29 cellular contexts compared by ENCODE assay signal in genomic region chr16:86296263-86296662, GRCh38.
"Had no signal": no experiment of that assay in that cellular context is flagged by ENCODE, and none has a peak within 500 bp of the region (broad histone marks: within the 10 kb centered on the region; RNA-seq: fewer than 3 reads in every experiment).

No MANE protein-coding gene starts in this region.

- H3K4me3 ChIP-seq: breast epithelium, esophagus squamous epithelium, left ventricle myocardium inferior, lung, right lobe of liver, skin epidermis, thoracic aorta, uterus had no signal

- H3K27ac ChIP-seq: breast epithelium, epithelial cell of prostate, esophagus squamous epithelium, left ventricle myocardium inferior, right lobe of liver, skin epidermis, thoracic aorta, uterus had no signal

- DNase-seq: activated CD4-positive, alpha-beta memory T cell treated with anti-CD3 and anti-CD28 coated beads, Interleukin-2, amount 10 ng/mL, durations not matched to agents 7 days and 5 days; activated CD4-positive, alpha-beta T cell treated with anti-CD3 and anti-CD28 coated beads, Interleukin-2, amount 10 ng/mL, durations not matched to agents 7 days and 5 days; activated CD4-positive, CD25-positive, alpha-beta regulatory T cell treated with anti-CD3 and anti-CD28 coated beads, Interleukin-2, amount 50 U/mL, for 72 hours; activated gamma-delta T cell treated with Interleukin-2 at 50 U/mL for 16 hours; activated naive CD8-positive, alpha-beta T cell treated with anti-CD3 and anti-CD28 coated beads, Interleukin-2, amount 50 U/mL, for 24 hours; activated T-cell treated with anti-CD3 and anti-CD28 coated beads, Interleukin-2, amount 50 U/mL, for 4 hours; central memory CD4-positive, alpha-beta T cell; effector CD4-positive, alpha-beta T cell; esophagus squamous epithelium; foreskin melanocyte; left ventricle myocardium inferior; midbrain; naive thymus-derived CD8-positive, alpha-beta T cell; right lobe of liver; stimulated activated CD4-positive, alpha-beta T cell treated with anti-CD3 and anti-CD28 coated beads, Interleukin-12 subunit alpha, Interleukin-12 subunit beta, amount 100 ng/mL, for 4 hours; stimulated activated CD4-positive, alpha-beta T cell treated with anti-CD3 and anti-CD28 coated beads, Interleukin-4, amount 100 ng/mL, for 1 hour; stimulated activated naive CD8-positive, alpha-beta T cell treated with anti-CD3 and anti-CD28 coated beads, Interleukin-15, Interleukin-2, amounts not matched to agents 100 U/mL and 50 U/mL, for 24 hours; T-helper 9 cell; uterus had no signal

- H3K9me3 Mint-ChIP-seq: activated CD4-positive, alpha-beta memory T cell treated with anti-CD3 and anti-CD28 coated beads, Interleukin-2, amount 10 ng/mL, durations not matched to agents 7 days and 5 days; activated CD4-positive, alpha-beta T cell treated with anti-CD3 and anti-CD28 coated beads, Interleukin-2, amount 10 ng/mL, durations not matched to agents 7 days and 5 days; activated naive CD4-positive, alpha-beta T cell treated with anti-CD3 and anti-CD28 coated beads, Interleukin-2, amount 50 U/mL, for 24 hours; activated naive CD8-positive, alpha-beta T cell treated with anti-CD3 and anti-CD28 coated beads, Interleukin-2, amount 50 U/mL, for 24 hours; activated T-cell treated with anti-CD3 and anti-CD28 coated beads, Interleukin-2, amount 50 U/mL, for 4 hours; activated T-helper 17 cell treated with anti-CD3 and anti-CD28 coated beads, Interleukin-2, amount 50 U/mL, for 72 hours; dendritic cell treated with granulocyte-macrophage colony-stimulating factor and Interleukin-4, amounts not matched to agents 40 ng/mL and 50 ng/mL, for 4 days; T-helper 1 cell treated with Interleukin-12 subunit alpha and Interleukin-12 subunit beta and Interleukin-4 antibody, amounts not matched to agents 30 μg/mL and 1 μg/mL, for 36 hours; type B pancreatic cell had no signal

- H3K27me3 ChIP-seq: uterus had no signal

- H3K4me3 Mint-ChIP-seq: activated CD4-positive, alpha-beta memory T cell treated with anti-CD3 and anti-CD28 coated beads, Interleukin-2, amount 10 ng/mL, durations not matched to agents 7 days and 5 days; activated CD4-positive, alpha-beta T cell treated with anti-CD3 and anti-CD28 coated beads, Interleukin-2, amount 10 ng/mL, durations not matched to agents 7 days and 5 days; activated naive CD4-positive, alpha-beta T cell treated with anti-CD3 and anti-CD28 coated beads, Interleukin-2, amount 50 U/mL, for 24 hours; activated naive CD8-positive, alpha-beta T cell treated with anti-CD3 and anti-CD28 coated beads, Interleukin-2, amount 50 U/mL, for 24 hours; activated T-cell treated with anti-CD3 and anti-CD28 coated beads, Interleukin-2, amount 50 U/mL, for 4 hours; activated T-helper 17 cell treated with anti-CD3 and anti-CD28 coated beads, Interleukin-2, amount 50 U/mL, for 72 hours; dendritic cell treated with granulocyte-macrophage colony-stimulating factor and Interleukin-4, amounts not matched to agents 40 ng/mL and 50 ng/mL, for 4 days; naive thymus-derived CD8-positive, alpha-beta T cell; T-helper 1 cell treated with Interleukin-12 subunit alpha and Interleukin-12 subunit beta and Interleukin-4 antibody, amounts not matched to agents 30 μg/mL and 1 μg/mL, for 36 hours; type B pancreatic cell had no signal

- H3K4me1 Mint-ChIP-seq: activated CD4-positive, alpha-beta memory T cell treated with anti-CD3 and anti-CD28 coated beads, Interleukin-2, amount 10 ng/mL, durations not matched to agents 7 days and 5 days; activated CD4-positive, alpha-beta T cell treated with anti-CD3 and anti-CD28 coated beads, Interleukin-2, amount 10 ng/mL, durations not matched to agents 7 days and 5 days; activated naive CD4-positive, alpha-beta T cell treated with anti-CD3 and anti-CD28 coated beads, Interleukin-2, amount 50 U/mL, for 24 hours; activated T-helper 17 cell treated with anti-CD3 and anti-CD28 coated beads, Interleukin-2, amount 50 U/mL, for 72 hours had no signal

- H3K4me1 ChIP-seq: breast epithelium, left ventricle myocardium inferior, right lobe of liver, uterus had no signal

- H3K36me3 Mint-ChIP-seq: activated naive CD4-positive, alpha-beta T cell treated with anti-CD3 and anti-CD28 coated beads, Interleukin-2, amount 50 U/mL, for 24 hours; type B pancreatic cell had no signal

- H3K36me3 ChIP-seq: breast epithelium, esophagus squamous epithelium, left ventricle myocardium inferior, right lobe of liver, thoracic aorta, uterus had no signal

- H3K9me3 ChIP-seq: breast epithelium, esophagus squamous epithelium, left ventricle myocardium inferior, right lobe of liver, thoracic aorta, uterus had no signal

- ATAC-seq: activated naive CD8-positive, alpha-beta T cell treated with anti-CD3 and anti-CD28 coated beads, Interleukin-2, amount 50 U/mL, for 24 hours; activated T-cell treated with anti-CD3 and anti-CD28 coated beads, Interleukin-2, amount 50 U/mL, for 4 hours; activated T-helper 17 cell treated with anti-CD3 and anti-CD28 coated beads, Interleukin-2, amount 50 U/mL, for 72 hours; naive thymus-derived CD8-positive, alpha-beta T cell; right lobe of liver; stimulated activated naive CD8-positive, alpha-beta T cell treated with anti-CD3 and anti-CD28 coated beads, Interleukin-15, Interleukin-2, amounts not matched to agents 100 U/mL and 50 U/mL, for 24 hours had no signal

- H3K27ac Mint-ChIP-seq: activated CD4-positive, alpha-beta memory T cell treated with anti-CD3 and anti-CD28 coated beads, Interleukin-2, amount 10 ng/mL, durations not matched to agents 7 days and 5 days; activated CD4-positive, alpha-beta T cell treated with anti-CD3 and anti-CD28 coated beads, Interleukin-2, amount 10 ng/mL, durations not matched to agents 7 days and 5 days; activated naive CD4-positive, alpha-beta T cell treated with anti-CD3 and anti-CD28 coated beads, Interleukin-2, amount 50 U/mL, for 24 hours; activated naive CD8-positive, alpha-beta T cell treated with anti-CD3 and anti-CD28 coated beads, Interleukin-2, amount 50 U/mL, for 24 hours; activated T-helper 17 cell treated with anti-CD3 and anti-CD28 coated beads, Interleukin-2, amount 50 U/mL, for 72 hours; dendritic cell treated with granulocyte-macrophage colony-stimulating factor and Interleukin-4, amounts not matched to agents 40 ng/mL and 50 ng/mL, for 4 days; naive thymus-derived CD8-positive, alpha-beta T cell; T-helper 1 cell treated with Interleukin-12 subunit alpha and Interleukin-12 subunit beta and Interleukin-4 antibody, amounts not matched to agents 30 μg/mL and 1 μg/mL, for 36 hours; type B pancreatic cell had no signal
